ENCODE assay signal across 23 cellular contexts in genomic region chr20:46299078-46299477, GRCh38. TPM values are rescaled to one million over a fixed set of nuclear protein-coding genes. Genes with fewer than 3 reads are reported as not detected.
DNase-seq lines count a peak whose midpoint lies in the region; ATAC-seq lines count a peak whose summit lies in the region.
"Had no signal": no experiment of that assay in that cellular context is flagged by ENCODE, and none has a peak within 500 bp of the region (broad histone marks: within the 10 kb centered on the region; RNA-seq: fewer than 3 reads in every experiment).

No MANE protein-coding gene starts in this region.

- no peak overlapping the region for H2BK12ac ChIP-seq in trophoblast cell (ENCODE audit: low read length)

- H3K9me3 ChIP-seq in trophoblast cell (ENCODE audit: insufficient read depth, low read depth, low read length), result peaks cover 2% of the 10 kb centered on the region
- H3K9me3 ChIP-seq: BE2C, HAP-1 had no signal

- no peak overlapping the region for H3K4me2 ChIP-seq in trophoblast cell (ENCODE audit: low read length)
- H3K4me2 ChIP-seq: PC-9 had no signal

- H3K27ac ChIP-seq in trophoblast cell (ENCODE audit: low read depth, low read length), result no peak overlapping the region
- H3K27ac ChIP-seq: GM23248, PC-9 had no signal

- no CpG with 5 or more reads among the region's 7 CpGs for WGBS in trophoblast cell (ENCODE audit: extremely low coverage, insufficient coverage, insufficient read length)

- no peak for ATAC-seq in GM19324 (IDR thresholded peaks at IDR 0.05; ENCODE audit: low FRiP score, unreplicated experiment)
- ATAC-seq: T-helper 17 cell had no signal

- no peak overlapping the region for H3K4me3 ChIP-seq in trophoblast cell (ENCODE audit: low read depth, low read length)
- H3K4me3 ChIP-seq: GM23248, HAP-1, PC-9 had no signal

- H2AFZ ChIP-seq in trophoblast cell (ENCODE audit: insufficient read depth, low read length, poor library complexity), result no peak overlapping the region
- H2AFZ ChIP-seq: GM23248, PC-9 had no signal

- H3K79me1 ChIP-seq in trophoblast cell (ENCODE audit: low read length), result no peaks in the 10 kb centered on the region

- H3K79me2 ChIP-seq in trophoblast cell (ENCODE audit: control insufficient read depth, insufficient read depth, low read length, poor library complexity), result no peaks in the 10 kb centered on the region

- in situ Hi-C loops in G401 (cut with HindIII; ENCODE audit: low sequenced_read_pairs), result no loop called here

- H4K91ac ChIP-seq in trophoblast cell (ENCODE audit: low read depth, low read length), result no peak overlapping the region

- H3K23ac ChIP-seq in trophoblast cell (ENCODE audit: low read length), result peak overlapping the region; percentile 47

- no peak overlapping the region for H4K12ac ChIP-seq in trophoblast cell (ENCODE audit: low read depth, low read length)

- H2BK5ac ChIP-seq in trophoblast cell (ENCODE audit: low read depth, low read length, poor library complexity), result no peak overlapping the region

- no peak overlapping the region for H4K8ac ChIP-seq in trophoblast cell (ENCODE audit: low read depth, low read length)

- H3K4me1 ChIP-seq in trophoblast cell (ENCODE audit: control insufficient read depth in 1 of 2, insufficient read depth in 2 of 2, low read length in 2 of 2), result no peaks in the 10 kb centered on the region
- H3K4me1 ChIP-seq: BE2C, HAP-1 had no signal

- peak; percentile 39 for DNase-seq in COLO668 (lab: John Stamatoyannopoulos, UW; ENCODE audit: unreplicated experiment)
- DNase-seq in G401 (ENCODE audit: low spot score), result peak; percentile 40
- DNase-seq in NCI-H774 (lab: John Stamatoyannopoulos, UW), result peak; percentile 38
- DNase-seq in trophoblast cell, result no peak
- no peak for DNase-seq in SW480 (ENCODE audit: low spot score)
- no peak for DNase-seq in occipital lobe (lab: John Stamatoyannopoulos, UW)
- DNase-seq: BE2C, COR-L47, DND-41, GM23248, IMR-90, Kasumi-1, NCI-H187, NCI-H526 treated with DMSO at 0.1 percent for 48 hours, PC-9, RPMI8226, SHP77, T-helper 17 cell had no signal

- no peak overlapping the region for H2BK120ac ChIP-seq in trophoblast cell (ENCODE audit: insufficient read depth, low read length, poor library complexity)

- H3K14ac ChIP-seq in trophoblast cell (ENCODE audit: low read length), result no peak overlapping the region

- H3K27me3 ChIP-seq in trophoblast cell (ENCODE audit: insufficient read depth, low read length), result peaks cover 2% of the 10 kb centered on the region
- H3K27me3 ChIP-seq: BE2C had no signal

- H3K9ac ChIP-seq in trophoblast cell (ENCODE audit: low read length), result no peak overlapping the region
- H3K9ac ChIP-seq: GM23248 had no signal

- no peak overlapping the region for H2AK5ac ChIP-seq in trophoblast cell (ENCODE audit: low read length)

- no peaks in the 10 kb centered on the region for H3K36me3 ChIP-seq in trophoblast cell (ENCODE audit: control insufficient read depth in 1 of 2, insufficient read depth in 2 of 2, low read length in 2 of 2)
- H3K36me3 ChIP-seq: BE2C, HAP-1 had no signal

- H3K18ac ChIP-seq in trophoblast cell (ENCODE audit: low read length), result no peak overlapping the region

- no peak overlapping the region for H3K4ac ChIP-seq in trophoblast cell (ENCODE audit: low read depth, low read length)

RNA-seq across cellular contexts. Expression of gene CDH22, which starts 9.2 kb away (rescaled TPM):
- total RNA-seq in G401 (2014; rRNA removed; shearing (Covaris generic)), result not detected in 2 replicates
- polyA plus RNA-seq in trophoblast cell (2013), result 0.01 TPM in 1 of 2 replicates, not detected in the other
- total RNA-seq in occipital lobe, result 0.31 TPM
- total RNA-seq: A673, GM23248, HT1080, IMR-90, MCF 10A, PC-9, T-helper 17 cell had no signal
- polyA plus RNA-seq: GM23248, IMR-90 had no signal

Comparison
In these comparisons a context has a peak if more than half of its experiments do, and no peak if none do; other contexts are left out.
1. DNase-seq: peak in COLO668 (single experiment), G401 (single experiment) and NCI-H774 (single experiment); none in trophoblast cell (0 of 2), SW480 (single experiment) and occipital lobe (single experiment).